18 cellular contexts compared by ENCODE assay signal in the genomic region with DNA sequence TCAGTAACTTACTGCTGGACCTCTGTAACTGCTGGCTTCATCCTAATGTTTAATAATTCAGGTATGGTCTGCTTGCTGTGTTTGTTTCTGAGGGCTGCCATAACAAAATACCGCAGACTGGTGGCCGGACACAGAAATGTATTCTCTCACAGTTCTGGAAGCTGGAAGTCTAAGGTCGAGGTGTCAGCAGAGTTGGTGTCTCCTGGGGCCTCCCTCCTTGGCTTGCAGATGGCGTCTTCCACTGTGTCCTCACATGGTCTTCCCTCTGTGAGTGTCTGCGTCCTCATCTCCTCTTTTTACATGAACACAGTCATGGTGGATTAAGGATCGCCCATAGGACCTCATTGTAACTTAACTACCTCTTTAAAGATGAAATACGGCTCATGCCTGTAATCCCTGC.
A peak's percentile ranks its signal among the peaks of the same experiment; 100 is the strongest.
DNase-seq lines count a peak whose midpoint lies in the region; ATAC-seq, FAIRE-seq and TF ChIP-seq lines count a peak whose summit lies in the region.
"Had no signal": no experiment of that assay in that cellular context is flagged by ENCODE, and none has a peak within 500 bp of the region (broad histone marks: within the 10 kb centered on the region; RNA-seq: fewer than 3 reads in every experiment).

No MANE protein-coding gene starts in this region.

- H3K27ac ChIP-seq in HEK293 (ENCODE audit: extremely low read depth, low read depth, low read length) (no peak overlapping the region), kidney (ENCODE audit: low read depth in 2 of 2, low read length in 2 of 2) (no peak overlapping the region)
- H3K27ac ChIP-seq: RWPE1 had no signal

- no peak overlapping the region for H3K4me3 Mint-ChIP-seq in activated T-cell treated with anti-CD3 and anti-CD28 coated beads, Interleukin-2, amount 50 U/mL, for 72 hours
- H3K4me3 Mint-ChIP-seq in activated naive CD8-positive, alpha-beta T cell treated with anti-CD3 and anti-CD28 coated beads, Interleukin-2, amount 50 U/mL, for 24 hours = no peak overlapping the region
- H3K4me3 Mint-ChIP-seq: GM23338 had no signal

- peaks cover 53% of the 10 kb centered on the region for H3K4me1 Mint-ChIP-seq in activated T-cell treated with anti-CD3 and anti-CD28 coated beads, Interleukin-2, amount 50 U/mL, for 72 hours (ENCODE audit: low read depth)
- H3K4me1 Mint-ChIP-seq in activated naive CD8-positive, alpha-beta T cell treated with anti-CD3 and anti-CD28 coated beads, Interleukin-2, amount 50 U/mL, for 24 hours = peaks cover 61% of the 10 kb centered on the region

- H3K27me3 Mint-ChIP-seq in activated T-cell treated with anti-CD3 and anti-CD28 coated beads, Interleukin-2, amount 50 U/mL, for 72 hours (ENCODE audit: low read depth) = no peaks in the 10 kb centered on the region
- H3K27me3 Mint-ChIP-seq in activated naive CD8-positive, alpha-beta T cell treated with anti-CD3 and anti-CD28 coated beads, Interleukin-2, amount 50 U/mL, for 24 hours = no peaks in the 10 kb centered on the region

- CTCF ChIA-PET in HEK293 (lab: Yijun Ruan, JAX) = no interaction called here

- no peaks in the 10 kb centered on the region for H3K9me3 ChIP-seq in HEK293 (ENCODE audit: control insufficient read depth, insufficient read depth, low read depth, low read length)
- H3K9me3 ChIP-seq in kidney (ENCODE audit: control insufficient read depth in 1 of 2, low read length in 2 of 2) = no peaks in the 10 kb centered on the region

- TF ChIP-seq CTCF in HEK293 (tag by site-specific recombination; IDR thresholded peaks at IDR 0.05) (no peak), kidney (IDR thresholded peaks at IDR 0.05; ENCODE audit: borderline replicate concordance, extremely low read depth, insufficient read depth) (no peak)

- DNase-seq in activated T-cell treated with anti-CD3 and anti-CD28 coated beads, Interleukin-2, amount 50 U/mL, for 72 hours = no peak
- DNase-seq in activated T-cell treated with anti-CD3 and anti-CD28 coated beads for 4 hours (no peak), left ventricle myocardium superior (no peak), kidney (no peak), posterior cingulate gyrus (no peak), RPMI8226 (no peak)
- no peak for DNase-seq in activated naive CD8-positive, alpha-beta T cell treated with anti-CD3 and anti-CD28 coated beads, Interleukin-2, amount 50 U/mL, for 24 hours
- DNase-seq: C1 segment of cervical spinal cord, GDM1, NCI-H1436, NCI-H2029, NCI-H2171, NCI-H446 had no signal

- no peak overlapping the region for H3K9ac ChIP-seq in kidney (ENCODE audit: low read length in 2 of 2)

- intact Hi-C loops in left ventricle myocardium superior (cut with micrococcal nuclease) (no loop called here), kidney (cut with DNase I) (no loop called here), posterior cingulate gyrus (cut with DNase I) (no loop called here)

- FAIRE-seq in kidney (lab: Jason Lieb, UNC) = no peak
- FAIRE-seq: GM12878, GM18507 had no signal

- no peaks in the 10 kb centered on the region for H3K9me3 Mint-ChIP-seq in activated T-cell treated with anti-CD3 and anti-CD28 coated beads, Interleukin-2, amount 50 U/mL, for 72 hours
- no peaks in the 10 kb centered on the region for H3K9me3 Mint-ChIP-seq in activated naive CD8-positive, alpha-beta T cell treated with anti-CD3 and anti-CD28 coated beads, Interleukin-2, amount 50 U/mL, for 24 hours
- H3K9me3 Mint-ChIP-seq: GM23338 had no signal

- no peaks in the 10 kb centered on the region for H3K36me3 ChIP-seq in HEK293 (ENCODE audit: control insufficient read depth in 2 of 2, insufficient read depth in 1 of 2, low read length in 2 of 2)
- H3K36me3 ChIP-seq in kidney (ENCODE audit: control insufficient read depth in 1 of 2, insufficient read depth in 2 of 2, low read length in 2 of 2) = no peaks in the 10 kb centered on the region

- H3K4me3 ChIP-seq in HEK293 (ENCODE audit: low read depth, low read length) (no peak overlapping the region), kidney (ENCODE audit: low read length in 2 of 2) (no peak overlapping the region)
- H3K4me3 ChIP-seq: GM12878, GM23338 had no signal

- no peaks in the 10 kb centered on the region for H3K36me3 Mint-ChIP-seq in activated T-cell treated with anti-CD3 and anti-CD28 coated beads, Interleukin-2, amount 50 U/mL, for 72 hours (ENCODE audit: insufficient read depth in 2 of 2)
- H3K36me3 Mint-ChIP-seq in activated naive CD8-positive, alpha-beta T cell treated with anti-CD3 and anti-CD28 coated beads, Interleukin-2, amount 50 U/mL, for 24 hours (ENCODE audit: low read depth) = no peaks in the 10 kb centered on the region

- H3K4me1 ChIP-seq in HEK293 (ENCODE audit: control insufficient read depth, insufficient read depth, low read length) (peaks cover 10% of the 10 kb centered on the region), kidney (ENCODE audit: control insufficient read depth in 1 of 2, insufficient read depth in 1 of 2, low read depth in 1 of 2, low read length in 2 of 2) (no peaks in the 10 kb centered on the region)

- POLR2A ChIA-PET in HEK293 (lab: Yijun Ruan, JAX) = no interaction called here

- no peak for ATAC-seq in activated T-cell treated with anti-CD3 and anti-CD28 coated beads, Interleukin-2, amount 50 U/mL, for 72 hours (replicated peaks in 1 of 2)
- no peak for ATAC-seq in activated naive CD8-positive, alpha-beta T cell treated with anti-CD3 and anti-CD28 coated beads, Interleukin-2, amount 50 U/mL, for 24 hours
- peak; percentile 63 for ATAC-seq in left ventricle myocardium superior
- ATAC-seq: GM12878, GM23338 had no signal

- peak overlapping the region; percentile 36 for H3K27ac Mint-ChIP-seq in activated T-cell treated with anti-CD3 and anti-CD28 coated beads, Interleukin-2, amount 50 U/mL, for 72 hours
- peak overlapping the region; percentile 92 for H3K27ac Mint-ChIP-seq in activated naive CD8-positive, alpha-beta T cell treated with anti-CD3 and anti-CD28 coated beads, Interleukin-2, amount 50 U/mL, for 24 hours
- H3K27ac Mint-ChIP-seq: GM23338 had no signal

TF ChIP-seq in HEK293, 187 proteins besides CTCF, POLR2A, EP300 and RAD21:
- TF ChIP-seq ZFP37 (tag by site-specific recombination; IDR thresholded peaks at IDR 0.05) = no peak
- TF ChIP-seq, protein P1, sequence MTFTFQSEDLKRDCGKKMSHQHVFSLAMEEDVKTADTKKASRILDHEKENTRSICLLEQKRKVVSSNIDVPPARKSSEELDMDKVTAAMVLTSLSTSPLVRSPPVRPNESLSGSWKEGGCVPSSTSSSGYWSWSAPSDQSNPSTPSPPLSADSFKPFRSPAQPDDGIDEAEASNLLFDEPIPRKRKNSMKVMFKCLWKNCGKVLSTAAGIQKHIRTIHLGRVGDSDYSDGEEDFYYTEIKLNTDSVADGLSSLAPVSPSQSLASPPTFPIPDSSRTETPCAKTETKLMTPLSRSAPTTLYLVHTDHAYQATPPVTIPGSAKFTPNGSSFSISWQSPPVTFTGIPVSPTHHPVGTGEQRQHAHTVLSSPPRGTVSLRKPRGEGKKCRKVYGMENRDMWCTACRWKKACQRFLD (tag by site-specific recombination; IDR thresholded peaks at IDR 0.05) = no peak
- peak; percentile 54; the same call in 1 of the 2 replicates for TF ChIP-seq PRDM10 (tag by site-specific recombination; IDR thresholded peaks at IDR 0.05)
TF ChIP-seq in HEK293: peak in this region for 1.
